ENCODE assay signal across 24 cellular contexts in genomic region chr5:538271-538771, GRCh38.
"Had no signal": no experiment of that assay in that cellular context is flagged by ENCODE, and none has a peak within 500 bp of the region (broad histone marks: within the 10 kb centered on the region; RNA-seq: fewer than 3 reads in every experiment).

No MANE protein-coding gene starts in this region.

- H3K36me3 ChIP-seq: colonic mucosa, vagina had no signal

- DNase-seq: activated CD4-positive, alpha-beta T cell treated with anti-CD3 and anti-CD28 coated beads for 1 hour; activated CD4-positive, alpha-beta T cell treated with anti-CD3 and anti-CD28 coated beads, Interleukin-2, amount 50 U/mL, for 4 hours; activated effector memory CD4-positive, alpha-beta T cell treated with Interleukin-2 at 50 U/mL for 16 hours; activated naive CD4-positive, alpha-beta T cell treated with anti-CD3 and anti-CD28 coated beads, Interleukin-2, amount 10 ng/mL, durations not matched to agents 7 days and 5 days; activated T-cell treated with anti-CD3 and anti-CD28 coated beads, Interleukin-2, amount 50 U/mL, for 72 hours; colonic mucosa; effector memory CD8-positive, alpha-beta T cell; foreskin melanocyte; immature natural killer cell; kidney glomerular epithelial cell; mesendoderm; naive thymus-derived CD4-positive, alpha-beta T cell; stimulated activated CD4-positive, alpha-beta T cell treated with anti-CD3 and anti-CD28 coated beads, Interleukin-2, amount 100 ng/mL, for 24 hours; trophoblast cell had no signal

- H3K79me2 ChIP-seq: hepatocyte had no signal

- H3K27me3 ChIP-seq: vagina had no signal

- H3K9me3 Mint-ChIP-seq: activated naive CD4-positive, alpha-beta T cell treated with anti-CD3 and anti-CD28 coated beads, Interleukin-2, amount 10 ng/mL, durations not matched to agents 7 days and 5 days; activated T-cell treated with anti-CD3 and anti-CD28 coated beads, Interleukin-2, amount 50 U/mL, for 72 hours; central memory CD8-positive, alpha-beta T cell; effector memory CD8-positive, alpha-beta T cell; immature natural killer cell; naive thymus-derived CD4-positive, alpha-beta T cell; neural crest cell had no signal

- FAIRE-seq: astrocyte, endothelial cell of umbilical vein had no signal

- H3K36me3 Mint-ChIP-seq: activated naive CD4-positive, alpha-beta T cell treated with anti-CD3 and anti-CD28 coated beads, Interleukin-2, amount 10 ng/mL, durations not matched to agents 7 days and 5 days; immature natural killer cell; naive thymus-derived CD4-positive, alpha-beta T cell had no signal

- H3K27ac ChIP-seq: colonic mucosa, dorsolateral prefrontal cortex, hepatocyte, skin epidermis, vagina had no signal

- H3K4me3 ChIP-seq: colonic mucosa, dorsolateral prefrontal cortex, hepatocyte, skin epidermis, vagina had no signal

- H2AFZ ChIP-seq: hepatocyte had no signal

- ATAC-seq: activated T-cell treated with anti-CD3 and anti-CD28 coated beads, Interleukin-2, amount 50 U/mL, for 72 hours; effector memory CD8-positive, alpha-beta T cell; naive thymus-derived CD4-positive, alpha-beta T cell; SK-N-SH treated with all-trans-retinoic acid at 6 μM for 48 hours; stimulated activated memory B cell treated with anti-CD40 and anti-IgM and Interleukin-4, amounts not matched to agents 10 μg/mL and 1 μg/mL and 100 μg/mL, for 72 hours had no signal

- H3K27ac Mint-ChIP-seq: activated naive CD4-positive, alpha-beta T cell treated with anti-CD3 and anti-CD28 coated beads, Interleukin-2, amount 10 ng/mL, durations not matched to agents 7 days and 5 days; activated T-cell treated with anti-CD3 and anti-CD28 coated beads, Interleukin-2, amount 50 U/mL, for 72 hours; effector memory CD8-positive, alpha-beta T cell; immature natural killer cell; stimulated activated memory B cell treated with anti-CD40 and anti-IgM and Interleukin-4, amounts not matched to agents 10 μg/mL and 1 μg/mL and 100 μg/mL, for 72 hours had no signal

- H3K9me3 ChIP-seq: colonic mucosa, vagina had no signal

- H3K4me3 Mint-ChIP-seq: activated naive CD4-positive, alpha-beta T cell treated with anti-CD3 and anti-CD28 coated beads, Interleukin-2, amount 10 ng/mL, durations not matched to agents 7 days and 5 days; activated T-cell treated with anti-CD3 and anti-CD28 coated beads, Interleukin-2, amount 50 U/mL, for 72 hours; central memory CD8-positive, alpha-beta T cell; effector memory CD8-positive, alpha-beta T cell; immature natural killer cell; naive thymus-derived CD4-positive, alpha-beta T cell; neural crest cell; stimulated activated memory B cell treated with anti-CD40 and anti-IgM and Interleukin-4, amounts not matched to agents 10 μg/mL and 1 μg/mL and 100 μg/mL, for 72 hours had no signal

- H3K4me2 ChIP-seq: hepatocyte had no signal

- H3K4me1 ChIP-seq: colonic mucosa, vagina had no signal
